ENCODE assay signal across 10 cellular contexts in the genomic region with DNA sequence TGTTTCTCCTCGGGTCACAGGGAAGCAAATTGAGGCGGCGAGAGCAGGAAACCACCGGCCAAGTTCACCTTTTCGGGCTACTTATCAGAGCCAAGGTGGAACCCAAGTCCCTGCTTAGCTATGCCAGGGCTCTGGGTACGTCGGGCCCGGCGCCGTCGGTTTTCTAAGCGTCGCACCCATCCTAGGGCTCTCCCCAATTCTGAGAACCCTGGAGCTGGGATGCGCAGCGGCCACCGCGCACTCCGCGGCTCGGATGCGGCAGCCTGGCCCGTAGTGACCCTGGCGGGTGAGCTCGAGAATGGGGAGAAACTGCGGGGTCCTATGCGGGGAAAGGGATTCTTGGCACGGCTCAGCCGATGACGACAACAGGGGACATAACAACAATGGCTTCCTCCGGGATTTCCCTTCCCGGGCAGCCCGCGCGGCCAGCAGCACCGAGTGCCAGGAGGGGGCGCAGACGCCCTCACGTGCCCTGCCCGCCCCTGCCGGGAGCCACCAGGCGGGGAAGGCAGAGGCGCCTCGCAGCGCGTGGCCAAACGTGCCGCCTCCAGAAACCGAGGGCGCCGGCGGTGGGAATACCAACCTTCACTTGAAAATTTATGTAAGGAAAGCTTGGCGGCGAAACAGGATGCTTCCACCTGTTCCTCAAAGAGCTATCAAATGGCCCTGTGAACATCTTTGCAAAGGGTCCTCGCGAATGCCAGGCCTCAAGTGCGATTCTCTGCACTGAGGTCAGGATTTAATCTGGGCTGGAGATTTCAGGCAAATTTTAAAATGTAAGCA. TPM values are rescaled to one million over a fixed set of nuclear protein-coding genes. Genes with fewer than 3 reads are reported as not detected.
DNase-seq lines count a peak whose midpoint lies in the region; ATAC-seq, FAIRE-seq and TF ChIP-seq lines count a peak whose summit lies in the region.
"Had no signal": no experiment of that assay in that cellular context is flagged by ENCODE, and none has a peak within 500 bp of the region (broad histone marks: within the 10 kb centered on the region; RNA-seq: fewer than 3 reads in every experiment).

No MANE protein-coding gene starts in this region.

- peak overlapping the region; percentile 66 for H3K4me3 ChIP-seq in coronary artery
- peak overlapping the region in 1 of 3 donors; percentile 14 for H3K4me3 ChIP-seq in right lobe of liver

- peaks cover 0 to 27% of the 10 kb centered on the region in 2 donors for H3K27me3 ChIP-seq in right lobe of liver

- H3K9me3 ChIP-seq in right lobe of liver = no peaks in the 10 kb centered on the region

- intact Hi-C loops in right lobe of liver (cut with DNase I) = no loop called here

- 9% methylated on average over 12 of the region's 56 CpGs for WGBS in right lobe of liver (ENCODE audit: insufficient coverage, low coverage, low lambda C conversion rate, missing lambda C conversion rate)

- no peak for TF ChIP-seq POLR2A in right lobe of liver (IDR thresholded peaks at IDR 0.05)

- ATAC-seq in right lobe of liver = peak; percentile 62 to 66 (median 62)
- no peak for ATAC-seq in HG03135 (IDR thresholded peaks at IDR 0.05; ENCODE audit: unreplicated experiment)

- H3K27ac ChIP-seq in coronary artery (no peak overlapping the region), right lobe of liver (no peak overlapping the region)

- H3K4me1 ChIP-seq in right lobe of liver = peaks cover 0 to 31% (median 2%) of the 10 kb centered on the region in 4 donors

- TF ChIP-seq CTCF in coronary artery (IDR thresholded peaks at IDR 0.05) (no peak), right lobe of liver (IDR thresholded peaks at IDR 0.05) (peak; percentile 21 to 46 (median 41))

- no peak for FAIRE-seq in GM19239 (lab: Jason Lieb, UNC)
- FAIRE-seq: G401.6 had no signal

- H3K36me3 ChIP-seq in right lobe of liver = no peaks in the 10 kb centered on the region

- DNase-seq in 8988T (peak; percentile 98), GM19239 (ENCODE audit: insufficient read length, low spot score) (peak; percentile 71), NCI-H2196 (lab: John Stamatoyannopoulos, UW; ENCODE audit: unreplicated experiment) (peak; percentile 81), coronary artery (ENCODE audit: low spot score) (no peak), right lobe of liver (peak in 1 of 3 donors; percentile 63)
- peak; percentile 50 for DNase-seq in activated CD4-positive, alpha-beta T cell treated with anti-CD3 and anti-CD28 coated beads for 1 hour
- DNase-seq in stimulated activated CD4-positive, alpha-beta T cell treated with anti-CD3 and anti-CD28 coated beads, TNF-alpha, amount 100 ng/mL, for 48 hours (ENCODE audit: low read depth in 3 of 3) = peak in 2 of 3 donors; percentile 26 to 30

RNA-seq across cellular contexts. Expression of gene SLC30A3, which starts 2.1 kb away (rescaled TPM):
- total RNA-seq in right lobe of liver = not detected
- total RNA-seq: pulmonary artery endothelial cell had no signal

RNA-seq across cellular contexts. Expression of gene DNAJC5G, which starts 10.3 kb away (rescaled TPM):
- total RNA-seq in right lobe of liver = not detected
- total RNA-seq: pulmonary artery endothelial cell had no signal

RNA-seq across cellular contexts. Expression of gene TRIM54, which starts 17.3 kb away (rescaled TPM):
- total RNA-seq in right lobe of liver = under 1 TPM in 2 of 6 experiments, not detected in 4; 0.14 to 0.25 TPM
- total RNA-seq: pulmonary artery endothelial cell had no signal

RNA-seq across cellular contexts. Expression of gene UCN, which starts 43.3 kb away (rescaled TPM):
- 1 to 10 TPM in 5 of 6 experiments, under 1 TPM in 1; 0.88 to 4.3 (median 1.6) TPM for total RNA-seq in right lobe of liver

RNA-seq across cellular contexts. Expression of gene CAD, which starts 47.8 kb away (rescaled TPM):
- total RNA-seq in right lobe of liver = 10 to 100 TPM; 12.3 to 24.0 (median 16.3) TPM
